In the genomic region with DNA sequence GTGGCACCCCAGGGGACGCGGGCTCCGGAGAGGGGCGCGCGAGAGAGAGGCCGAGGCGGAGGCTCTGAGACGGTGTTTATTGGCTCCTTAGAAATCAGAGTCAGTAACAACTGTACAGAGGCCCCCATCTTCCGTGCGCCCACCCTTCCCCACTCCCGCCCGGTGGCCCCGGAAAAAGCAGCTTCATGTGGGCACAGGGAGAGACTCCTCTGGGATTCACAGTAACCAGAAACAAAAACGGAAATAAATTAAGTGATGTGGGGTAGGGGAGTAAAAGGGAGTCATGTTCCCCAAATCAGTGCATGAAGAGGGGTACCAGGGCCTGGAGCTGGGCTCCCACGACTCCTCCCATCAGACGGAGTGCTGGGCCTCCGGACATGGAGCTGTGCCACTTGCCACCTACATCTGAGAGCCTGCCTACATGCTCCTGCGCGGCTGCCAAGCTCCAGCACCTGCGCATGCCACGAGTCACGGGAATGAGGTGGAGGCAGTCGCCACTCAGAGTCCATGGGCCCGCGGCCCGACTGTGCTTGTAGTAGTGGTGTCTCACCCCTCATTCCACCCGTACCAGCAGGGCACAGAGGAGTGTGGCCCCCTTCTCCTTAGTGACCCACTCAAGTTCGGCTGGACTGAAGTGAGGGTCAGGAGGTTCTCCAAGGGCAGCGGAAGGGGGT, we compare ENCODE assay signal across 1 cellular context.
TF ChIP-seq lines count a peak whose summit lies in the region.

No MANE protein-coding gene starts in this region.

TF ChIP-seq in HCT116, 20 proteins besides CTCF, POLR2A, EP300 and RAD21 (continued from another document):
- TF ChIP-seq EZH2 (IDR thresholded peaks at IDR 0.05) (no peak), YY1 (IDR thresholded peaks at IDR 0.05; ENCODE audit: extremely low read depth, insufficient replicate concordance, low read depth, low read length) (no peak), EGR1 (IDR thresholded peaks at IDR 0.05; ENCODE audit: low read depth) (no peak), SIN3A (IDR thresholded peaks at IDR 0.05; ENCODE audit: low read depth) (no peak), SRF (IDR thresholded peaks at IDR 0.05; ENCODE audit: low read depth) (no peak), EZH2phosphoT487 (IDR thresholded peaks at IDR 0.05; ENCODE audit: borderline replicate concordance) (no peak), ZFX (IDR thresholded peaks at IDR 0.05) (no peak), ZNF274 (IDR thresholded peaks at IDR 0.05; ENCODE audit: low read depth, low read length) (no peak), SP1 (IDR thresholded peaks at IDR 0.05; ENCODE audit: low read depth) (no peak)
- TF ChIP-seq, protein P1, sequence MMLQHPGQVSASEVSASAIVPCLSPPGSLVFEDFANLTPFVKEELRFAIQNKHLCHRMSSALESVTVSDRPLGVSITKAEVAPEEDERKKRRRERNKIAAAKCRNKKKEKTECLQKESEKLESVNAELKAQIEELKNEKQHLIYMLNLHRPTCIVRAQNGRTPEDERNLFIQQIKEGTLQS (IDR thresholded peaks at IDR 0.05), result no peak
